In the genomic region with DNA sequence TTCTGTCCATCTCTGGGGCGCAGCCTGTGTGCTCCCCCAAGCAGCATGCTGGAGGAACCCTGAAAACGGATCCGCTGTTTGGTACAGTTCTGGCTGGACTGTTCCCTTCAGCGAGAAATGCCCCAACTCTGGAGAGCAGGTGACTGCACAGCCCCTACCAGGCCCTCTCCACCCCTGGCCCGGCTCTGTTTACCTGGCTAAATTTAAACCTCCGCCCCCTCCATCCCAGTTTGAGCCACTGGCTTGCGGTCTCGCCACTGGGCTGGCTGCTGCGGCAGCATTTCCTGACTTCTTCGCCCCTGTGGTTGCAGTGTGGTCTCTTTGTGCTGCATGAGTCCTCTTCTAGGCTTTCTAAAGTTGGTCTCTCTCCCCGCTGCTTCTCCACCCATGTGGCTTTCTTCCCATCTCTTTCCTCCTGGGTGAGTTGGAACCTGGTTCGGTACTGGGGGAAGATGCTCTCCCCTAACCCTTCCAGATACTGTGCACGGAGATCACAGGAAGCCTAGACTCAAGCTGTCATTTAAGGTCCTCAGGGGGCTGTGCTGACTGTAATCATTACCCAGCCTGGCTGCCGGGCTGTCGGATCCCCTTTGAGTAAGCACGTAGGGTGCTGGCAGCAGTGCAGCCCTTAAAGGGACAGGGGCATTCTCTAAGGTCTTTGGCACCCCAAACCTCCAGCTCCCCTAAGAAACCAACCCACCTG, we compare ENCODE assay signal across 8 cellular contexts.
DNase-seq lines count a peak whose midpoint lies in the region; ATAC-seq and TF ChIP-seq lines count a peak whose summit lies in the region.

No MANE protein-coding gene starts in this region.

- peak; percentile 41 for ATAC-seq in HG02571 (IDR thresholded peaks at IDR 0.05; ENCODE audit: unreplicated experiment)

- H3K4me1 Mint-ChIP-seq in brain, result peaks cover 41% of the 10 kb centered on the region

- H3K27ac Mint-ChIP-seq in brain, result peak overlapping the region; percentile 1 to 87 (median 27)

- H3K4me3 Mint-ChIP-seq in brain, result peak overlapping the region; percentile 72 to 83 (median 79)

- no peak for TF ChIP-seq CTCF in brain (conservative IDR thresholded peaks at IDR 0.05)

- DNase-seq in activated T-cell treated with anti-CD3 and anti-CD28 coated beads for 1 hour (ENCODE audit: low read depth), result peak; percentile 7
- no peak for DNase-seq in activated T-cell treated with anti-CD3 and anti-CD28 coated beads for 4 hours
- peak; percentile 32 for DNase-seq in NCI-H526 treated with DMSO at 0.1 percent for 48 hours (lab: John Stamatoyannopoulos, UW)
- peak; percentile 20 for DNase-seq in stimulated activated CD4-positive, alpha-beta T cell treated with anti-CD3 and anti-CD28 coated beads, Interleukin-4, amount 100 ng/mL, for 1 hour
- no peak for DNase-seq in NCI-H345 treated with DMSO at 0.1 percent for 48 hours (lab: John Stamatoyannopoulos, UW; ENCODE audit: unreplicated experiment)
- no peak for DNase-seq in NCI-H2029 (lab: John Stamatoyannopoulos, UW)

- peaks cover 0 to 2% (median 0%) of the 10 kb centered on the region in 5 experiments for H3K9me3 Mint-ChIP-seq in brain

- H3K36me3 Mint-ChIP-seq in brain, result no peaks in the 10 kb centered on the region

- peaks cover 7% of the 10 kb centered on the region for H3K27me3 Mint-ChIP-seq in brain

Comparison
In these comparisons a context has a peak if more than half of its experiments do, and no peak if none do; other contexts are left out.
1. DNase-seq: peak in activated T-cell treated with anti-CD3 and anti-CD28 coated beads for 1 hour (single experiment), NCI-H526 treated with DMSO at 0.1 percent for 48 hours (single experiment) and stimulated activated CD4-positive, alpha-beta T cell treated with anti-CD3 and anti-CD28 coated beads, Interleukin-4, amount 100 ng/mL, for 1 hour (single experiment); none in activated T-cell treated with anti-CD3 and anti-CD28 coated beads for 4 hours (single experiment), NCI-H345 treated with DMSO at 0.1 percent for 48 hours (single experiment) and NCI-H2029 (single experiment).